In the genomic region with DNA sequence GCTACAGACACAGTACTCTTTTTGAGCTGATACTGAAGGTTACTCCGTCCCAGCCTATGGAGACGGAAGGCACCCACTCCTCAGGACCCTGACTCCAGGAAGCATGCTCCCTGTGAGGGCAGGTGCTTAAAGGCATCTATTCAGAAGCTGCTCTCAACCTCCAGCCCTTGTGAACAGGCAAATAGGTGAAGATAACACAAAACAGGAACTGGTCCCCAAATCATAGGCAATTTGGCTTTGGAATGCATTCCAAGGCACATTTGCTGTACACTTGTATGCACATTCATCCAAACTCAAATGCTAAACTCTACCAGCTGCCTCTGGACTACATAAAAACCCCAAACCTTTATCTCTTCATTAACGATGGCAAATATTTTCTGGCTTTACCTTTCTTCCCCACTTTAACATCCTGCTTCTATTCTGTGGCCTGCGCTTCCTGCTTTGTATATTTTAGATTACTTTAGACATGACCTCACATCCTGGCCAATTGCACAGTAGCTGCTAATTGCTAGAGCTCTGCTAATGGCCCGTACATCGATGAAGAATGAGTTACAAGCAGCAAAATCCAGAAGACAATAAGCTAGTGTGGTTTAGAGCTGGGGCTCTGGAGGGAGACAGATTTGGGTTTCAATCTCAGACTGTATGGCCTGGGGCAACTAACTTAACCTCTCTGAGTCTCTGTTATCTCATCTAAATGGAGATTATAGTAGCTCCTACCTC, we compare ENCODE assay signal across 9 cellular contexts. TPM values are rescaled to one million over a fixed set of nuclear protein-coding genes. Genes with fewer than 3 reads are reported as not detected.
A peak's percentile ranks its signal among the peaks of the same experiment; 100 is the strongest.
DNase-seq lines count a peak whose midpoint lies in the region; ATAC-seq, FAIRE-seq and TF ChIP-seq lines count a peak whose summit lies in the region.
"Had no signal": no experiment of that assay in that cellular context is flagged by ENCODE, and none has a peak within 500 bp of the region (broad histone marks: within the 10 kb centered on the region; RNA-seq: fewer than 3 reads in every experiment).

No MANE protein-coding gene starts in this region.

- DNase-seq in Calu3: no peak
- no peak for DNase-seq in GM19239 (ENCODE audit: insufficient read length, low spot score)
- DNase-seq in activated CD8-positive, alpha-beta T cell treated with anti-CD3 and anti-CD28 coated beads for 36 hours: peak; percentile 59
- no peak for DNase-seq in kidney
- no peak for DNase-seq in GM03348 (ENCODE audit: low spot score)
- DNase-seq in NCI-H524 (lab: John Stamatoyannopoulos, UW): no peak

- H3K9me3 Mint-ChIP-seq in Calu3 (ENCODE audit: low read depth, unreplicated experiment): no peaks in the 10 kb centered on the region
- H3K9me3 Mint-ChIP-seq in activated CD8-positive, alpha-beta T cell treated with anti-CD3 and anti-CD28 coated beads for 36 hours: no peaks in the 10 kb centered on the region
- no peaks in the 10 kb centered on the region for H3K9me3 Mint-ChIP-seq in stimulated activated memory B cell treated with anti-CD40 and anti-IgM and Interleukin-4, amounts not matched to agents 10 μg/mL and 1 μg/mL and 100 μg/mL, for 72 hours
- H3K9me3 Mint-ChIP-seq: dendritic cell treated with granulocyte-macrophage colony-stimulating factor and Interleukin-4, amounts not matched to agents 40 ng/mL and 50 ng/mL, for 4 days had no signal

- no peaks in the 10 kb centered on the region for H3K27me3 Mint-ChIP-seq in Calu3 (ENCODE audit: unreplicated experiment)
- no peaks in the 10 kb centered on the region for H3K27me3 Mint-ChIP-seq in activated CD8-positive, alpha-beta T cell treated with anti-CD3 and anti-CD28 coated beads for 36 hours
- H3K27me3 Mint-ChIP-seq in stimulated activated memory B cell treated with anti-CD40 and anti-IgM and Interleukin-4, amounts not matched to agents 10 μg/mL and 1 μg/mL and 100 μg/mL, for 72 hours: no peaks in the 10 kb centered on the region

- no peaks in the 10 kb centered on the region for H3K4me1 ChIP-seq in kidney (ENCODE audit: control insufficient read depth in 1 of 2, insufficient read depth in 1 of 2, low read depth in 1 of 2, low read length in 2 of 2)

- H3K36me3 ChIP-seq in kidney (ENCODE audit: control insufficient read depth in 1 of 2, insufficient read depth in 2 of 2, low read length in 2 of 2): no peaks in the 10 kb centered on the region

- no peaks in the 10 kb centered on the region for H3K9me3 ChIP-seq in kidney (ENCODE audit: control insufficient read depth in 1 of 2, low read length in 2 of 2)

- no peak overlapping the region for H3K27ac ChIP-seq in kidney (ENCODE audit: low read depth in 2 of 2, low read length in 2 of 2)

- POLR2A ChIA-PET in activated CD8-positive, alpha-beta T cell treated with anti-CD3 and anti-CD28 coated beads for 36 hours (lab: Charles Lee): interaction anchor here (1.3 to 1.5 kb wide), 2 partner anchors 9 to 55 kb away, joined by 3 to 5 read pairs; no protein-coding TSS in a partner anchor

- CTCF ChIA-PET in Calu3 (lab: Charles Lee): interaction anchor here (0.5 kb wide), 1 partner anchor 19 kb away, joined by 4 read pairs; no protein-coding TSS in a partner anchor
- CTCF ChIA-PET in activated CD8-positive, alpha-beta T cell treated with anti-CD3 and anti-CD28 coated beads for 36 hours (lab: Charles Lee): interaction anchor here (0.8 to 1.1 kb wide), 5 partner anchors 9 to 490 kb away, joined by 3 to 4 read pairs (median 3); no protein-coding TSS in a partner anchor

- H3K4me3 Mint-ChIP-seq in Calu3 (ENCODE audit: low read depth, unreplicated experiment): peak overlapping the region; percentile 97
- H3K4me3 Mint-ChIP-seq in activated CD8-positive, alpha-beta T cell treated with anti-CD3 and anti-CD28 coated beads for 36 hours: peak overlapping the region; percentile 99
- H3K4me3 Mint-ChIP-seq in stimulated activated memory B cell treated with anti-CD40 and anti-IgM and Interleukin-4, amounts not matched to agents 10 μg/mL and 1 μg/mL and 100 μg/mL, for 72 hours: peak overlapping the region; percentile 98
- H3K4me3 Mint-ChIP-seq: dendritic cell treated with granulocyte-macrophage colony-stimulating factor and Interleukin-4, amounts not matched to agents 40 ng/mL and 50 ng/mL, for 4 days had no signal

- peak overlapping the region; percentile 89 for H3K27ac Mint-ChIP-seq in Calu3 (ENCODE audit: unreplicated experiment)
- peak overlapping the region; percentile 98 for H3K27ac Mint-ChIP-seq in activated CD8-positive, alpha-beta T cell treated with anti-CD3 and anti-CD28 coated beads for 36 hours
- peak overlapping the region; percentile 94 for H3K27ac Mint-ChIP-seq in stimulated activated memory B cell treated with anti-CD40 and anti-IgM and Interleukin-4, amounts not matched to agents 10 μg/mL and 1 μg/mL and 100 μg/mL, for 72 hours
- H3K27ac Mint-ChIP-seq: dendritic cell treated with granulocyte-macrophage colony-stimulating factor and Interleukin-4, amounts not matched to agents 40 ng/mL and 50 ng/mL, for 4 days had no signal

- ATAC-seq in HG03565 (IDR thresholded peaks at IDR 0.05; ENCODE audit: unreplicated experiment): peak; percentile 50
- peak; percentile 62 for ATAC-seq in activated CD8-positive, alpha-beta T cell treated with anti-CD3 and anti-CD28 coated beads for 36 hours
- ATAC-seq in stimulated activated memory B cell treated with anti-CD40 and anti-IgM and Interleukin-4, amounts not matched to agents 10 μg/mL and 1 μg/mL and 100 μg/mL, for 72 hours: peak; percentile 43

- peaks cover 40% of the 10 kb centered on the region for H3K36me3 Mint-ChIP-seq in Calu3 (ENCODE audit: insufficient read depth, unreplicated experiment)
- peaks cover 18% of the 10 kb centered on the region for H3K36me3 Mint-ChIP-seq in activated CD8-positive, alpha-beta T cell treated with anti-CD3 and anti-CD28 coated beads for 36 hours (ENCODE audit: low read depth)
- peaks cover 26% of the 10 kb centered on the region for H3K36me3 Mint-ChIP-seq in stimulated activated memory B cell treated with anti-CD40 and anti-IgM and Interleukin-4, amounts not matched to agents 10 μg/mL and 1 μg/mL and 100 μg/mL, for 72 hours

- H3K4me3 ChIP-seq in kidney (ENCODE audit: low read length in 2 of 2): no peak overlapping the region

- no peak overlapping the region for H3K9ac ChIP-seq in kidney (ENCODE audit: low read length in 2 of 2)

- peaks cover 67% of the 10 kb centered on the region for H3K4me1 Mint-ChIP-seq in Calu3 (ENCODE audit: low read depth, unreplicated experiment)
- peaks cover 65% of the 10 kb centered on the region for H3K4me1 Mint-ChIP-seq in activated CD8-positive, alpha-beta T cell treated with anti-CD3 and anti-CD28 coated beads for 36 hours (ENCODE audit: low read depth)
- peaks cover 66% of the 10 kb centered on the region for H3K4me1 Mint-ChIP-seq in stimulated activated memory B cell treated with anti-CD40 and anti-IgM and Interleukin-4, amounts not matched to agents 10 μg/mL and 1 μg/mL and 100 μg/mL, for 72 hours

- intact Hi-C loops in Calu3 (cut with micrococcal nuclease; ENCODE audit: unreplicated experiment) (no loop called here), kidney (cut with DNase I) (no loop called here)
- intact Hi-C loops in activated CD8-positive, alpha-beta T cell treated with anti-CD3 and anti-CD28 coated beads for 36 hours (cut with micrococcal nuclease): loop anchor here (5.0 kb wide), 1 partner anchor 53 kb away; the partner anchor contains the start of gene SMIM20

- FAIRE-seq in GM19239 (lab: Jason Lieb, UNC): peak; percentile 88
- FAIRE-seq in kidney (lab: Jason Lieb, UNC): no peak

- BruUV-seq in Calu3 (replicated peaks; lab: Mats Ljungman, UMichigan): no TSS peak

- no peak for TF ChIP-seq CTCF in Calu3 (IDR thresholded peaks at IDR 0.05; ENCODE audit: unreplicated experiment)
- no peak for TF ChIP-seq CTCF in activated CD8-positive, alpha-beta T cell treated with anti-CD3 and anti-CD28 coated beads for 36 hours (IDR thresholded peaks at IDR 0.05)
- no peak for TF ChIP-seq CTCF in kidney (IDR thresholded peaks at IDR 0.05; ENCODE audit: borderline replicate concordance, extremely low read depth, insufficient read depth)

RNA-seq across cellular contexts. Expression of gene SEL1L3, which starts 3.2 kb away (rescaled TPM):
- total RNA-seq in Calu3 (2022): 116 and 120 TPM in 2 replicates
- total RNA-seq in activated CD8-positive, alpha-beta T cell treated with anti-CD3 and anti-CD28 coated beads for 36 hours: 10 to 100 TPM; 34.8 to 36.9 TPM
- total RNA-seq in kidney: 60.3 TPM
- polyA plus RNA-seq in kidney (ENCODE audit: insufficient read depth, low read depth, low replicate concordance): 8.2 TPM

RNA-seq across cellular contexts. Expression of gene SMIM20, which starts 54.4 kb away (rescaled TPM):
- total RNA-seq in Calu3 (2022) (21.0 and 23.2 TPM in 2 replicates), kidney (23.8 TPM)
- total RNA-seq in activated CD8-positive, alpha-beta T cell treated with anti-CD3 and anti-CD28 coated beads for 36 hours: 10 to 100 TPM; 21.3 to 26.9 TPM
- 97.2 TPM for polyA plus RNA-seq in kidney (ENCODE audit: insufficient read depth, low read depth, low replicate concordance)
